ENCODE assay signal across 6 cellular contexts in genomic region chr13:109330123-109330522, GRCh38.
"Had no signal": no experiment of that assay in that cellular context is flagged by ENCODE, and none has a peak within 500 bp of the region (broad histone marks: within the 10 kb centered on the region; RNA-seq: fewer than 3 reads in every experiment).

No MANE protein-coding gene starts in this region.

- H3K4me3 ChIP-seq: GM23338, K562 had no signal

- H2AFZ ChIP-seq: GM23338 had no signal

- H3K27ac ChIP-seq: HL-60 had no signal

- ATAC-seq: GM23338, HepG2, K562 had no signal

- H3K4me2 ChIP-seq: GM23338 had no signal

- DNase-seq: H9, HCEC 1CT had no signal
